8 cellular contexts compared by ENCODE assay signal in genomic region chr11:124114942-124115781, GRCh38. TPM values are rescaled to one million over a fixed set of nuclear protein-coding genes. Genes with fewer than 3 reads are reported as not detected.
DNase-seq lines count a peak whose midpoint lies in the region; FAIRE-seq and TF ChIP-seq lines count a peak whose summit lies in the region.

TSS of gene VWA5A (plus strand) at chr11:124115450. CDS start at chr11:124117512, 2,062 bp downstream.

- H3K4me3 ChIP-seq in LNCaP clone FGC (ENCODE audit: low read depth, low read length): peak within 1 kb of the TSS; percentile 57
- H3K4me3 ChIP-seq in right atrium auricular region: peak within 1 kb of the TSS; percentile 54 to 56

- no peaks in the 10 kb centered on the region for H3K27me3 ChIP-seq in right atrium auricular region

- TF ChIP-seq CTCF in LNCaP clone FGC (IDR thresholded peaks at IDR 0.05; ENCODE audit: control insufficient read depth, extremely low read depth, insufficient read depth): no peak
- TF ChIP-seq CTCF in right atrium auricular region (IDR thresholded peaks at IDR 0.05): no peak

- no peak for FAIRE-seq in urothelium cell line (lab: Jason Lieb, UNC)

- DNase-seq in GF-D8 (lab: John Stamatoyannopoulos, UW): peak; percentile 45
- DNase-seq in GOT3 (lab: John Stamatoyannopoulos, UW): peak; percentile 5
- DNase-seq in LNCaP clone FGC (ENCODE audit: low read depth): peak; percentile 61
- DNase-seq in T-helper 1 cell: peak in 3 of 5 donors; percentile 31 to 89 (median 48)
- peak in 53 of 58 donors; percentile 6 to 83 (median 33) for DNase-seq in anterior cingulate cortex (lab: John Stamatoyannopoulos, UW)
- DNase-seq in right atrium auricular region (ENCODE audit: low spot score): peak; percentile 85
- DNase-seq in pulmonary artery endothelial cell (ENCODE audit: low read depth, low spot score): peak; percentile 68
- DNase-seq in urothelium cell line (ENCODE audit: low spot score): peak; percentile 75

- peaks cover 2 to 15% of the 10 kb centered on the region in 2 donors for H3K4me1 ChIP-seq in right atrium auricular region

- H3K27ac ChIP-seq in right atrium auricular region: peak within 1 kb of the TSS; percentile 2 to 12

- peaks cover 25% of the 10 kb centered on the region for H3K36me3 ChIP-seq in right atrium auricular region

- no peaks in the 10 kb centered on the region for H3K9me3 ChIP-seq in right atrium auricular region

RNA-seq across cellular contexts. Expression of gene VWA5A, which starts in this region (rescaled TPM):
- 1 to 10 TPM; 2.6 to 6.9 TPM for total RNA-seq in right atrium auricular region
- 11.5 and 14.7 TPM in 2 replicates for total RNA-seq in pulmonary artery endothelial cell

Comparison
In these comparisons a context has a peak if more than half of its experiments do, and no peak if none do; other contexts are left out.
1. Peak in every context shown above with its lines: DNase-seq, H3K4me3 ChIP-seq and H3K27ac ChIP-seq.
2. DNase-seq: peak in every context shown above with its lines; median percentile 85 in right atrium auricular region; 75 in urothelium cell line; 68 in pulmonary artery endothelial cell; 61 in LNCaP clone FGC; 48 in T-helper 1 cell; 45 in GF-D8; 33 in anterior cingulate cortex; 5 in GOT3.